ENCODE assay signal across 1 cellular context in the genomic region with DNA sequence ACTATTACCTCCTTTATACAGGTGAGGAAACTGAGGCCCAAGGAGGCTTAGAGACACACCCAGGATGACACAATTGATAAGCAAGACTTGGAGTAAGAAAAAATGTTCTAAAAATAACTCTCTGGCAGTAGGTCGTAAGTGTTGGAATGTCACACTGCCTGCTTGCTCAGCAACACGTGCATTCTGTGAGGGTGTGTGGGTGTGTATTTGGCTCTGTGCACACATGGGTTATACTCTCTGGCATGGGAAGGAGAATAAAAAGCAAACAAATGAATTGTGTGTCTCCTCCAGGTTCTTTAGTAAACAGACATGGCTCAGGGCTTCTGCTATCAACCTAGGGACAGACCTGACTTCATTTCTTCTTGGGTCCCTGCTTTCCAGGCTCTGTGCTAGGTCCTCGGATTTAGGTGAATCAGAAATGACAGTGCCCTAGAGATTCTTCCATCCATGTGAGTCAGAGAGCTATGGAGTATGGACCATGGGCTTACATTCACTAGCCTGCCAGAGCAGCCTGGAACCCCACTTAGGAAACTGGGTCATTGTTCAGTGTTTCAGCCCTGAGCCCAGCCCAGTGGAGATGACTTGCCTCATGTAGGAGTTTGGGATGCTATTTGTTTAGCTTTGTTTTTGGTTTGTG.
TF ChIP-seq lines count a peak whose summit lies in the region.

No MANE protein-coding gene starts in this region.

TF ChIP-seq in GM23338, 12 proteins besides CTCF, POLR2A, EP300 and RAD21 (continued from another document):
- TF ChIP-seq, protein P1, sequence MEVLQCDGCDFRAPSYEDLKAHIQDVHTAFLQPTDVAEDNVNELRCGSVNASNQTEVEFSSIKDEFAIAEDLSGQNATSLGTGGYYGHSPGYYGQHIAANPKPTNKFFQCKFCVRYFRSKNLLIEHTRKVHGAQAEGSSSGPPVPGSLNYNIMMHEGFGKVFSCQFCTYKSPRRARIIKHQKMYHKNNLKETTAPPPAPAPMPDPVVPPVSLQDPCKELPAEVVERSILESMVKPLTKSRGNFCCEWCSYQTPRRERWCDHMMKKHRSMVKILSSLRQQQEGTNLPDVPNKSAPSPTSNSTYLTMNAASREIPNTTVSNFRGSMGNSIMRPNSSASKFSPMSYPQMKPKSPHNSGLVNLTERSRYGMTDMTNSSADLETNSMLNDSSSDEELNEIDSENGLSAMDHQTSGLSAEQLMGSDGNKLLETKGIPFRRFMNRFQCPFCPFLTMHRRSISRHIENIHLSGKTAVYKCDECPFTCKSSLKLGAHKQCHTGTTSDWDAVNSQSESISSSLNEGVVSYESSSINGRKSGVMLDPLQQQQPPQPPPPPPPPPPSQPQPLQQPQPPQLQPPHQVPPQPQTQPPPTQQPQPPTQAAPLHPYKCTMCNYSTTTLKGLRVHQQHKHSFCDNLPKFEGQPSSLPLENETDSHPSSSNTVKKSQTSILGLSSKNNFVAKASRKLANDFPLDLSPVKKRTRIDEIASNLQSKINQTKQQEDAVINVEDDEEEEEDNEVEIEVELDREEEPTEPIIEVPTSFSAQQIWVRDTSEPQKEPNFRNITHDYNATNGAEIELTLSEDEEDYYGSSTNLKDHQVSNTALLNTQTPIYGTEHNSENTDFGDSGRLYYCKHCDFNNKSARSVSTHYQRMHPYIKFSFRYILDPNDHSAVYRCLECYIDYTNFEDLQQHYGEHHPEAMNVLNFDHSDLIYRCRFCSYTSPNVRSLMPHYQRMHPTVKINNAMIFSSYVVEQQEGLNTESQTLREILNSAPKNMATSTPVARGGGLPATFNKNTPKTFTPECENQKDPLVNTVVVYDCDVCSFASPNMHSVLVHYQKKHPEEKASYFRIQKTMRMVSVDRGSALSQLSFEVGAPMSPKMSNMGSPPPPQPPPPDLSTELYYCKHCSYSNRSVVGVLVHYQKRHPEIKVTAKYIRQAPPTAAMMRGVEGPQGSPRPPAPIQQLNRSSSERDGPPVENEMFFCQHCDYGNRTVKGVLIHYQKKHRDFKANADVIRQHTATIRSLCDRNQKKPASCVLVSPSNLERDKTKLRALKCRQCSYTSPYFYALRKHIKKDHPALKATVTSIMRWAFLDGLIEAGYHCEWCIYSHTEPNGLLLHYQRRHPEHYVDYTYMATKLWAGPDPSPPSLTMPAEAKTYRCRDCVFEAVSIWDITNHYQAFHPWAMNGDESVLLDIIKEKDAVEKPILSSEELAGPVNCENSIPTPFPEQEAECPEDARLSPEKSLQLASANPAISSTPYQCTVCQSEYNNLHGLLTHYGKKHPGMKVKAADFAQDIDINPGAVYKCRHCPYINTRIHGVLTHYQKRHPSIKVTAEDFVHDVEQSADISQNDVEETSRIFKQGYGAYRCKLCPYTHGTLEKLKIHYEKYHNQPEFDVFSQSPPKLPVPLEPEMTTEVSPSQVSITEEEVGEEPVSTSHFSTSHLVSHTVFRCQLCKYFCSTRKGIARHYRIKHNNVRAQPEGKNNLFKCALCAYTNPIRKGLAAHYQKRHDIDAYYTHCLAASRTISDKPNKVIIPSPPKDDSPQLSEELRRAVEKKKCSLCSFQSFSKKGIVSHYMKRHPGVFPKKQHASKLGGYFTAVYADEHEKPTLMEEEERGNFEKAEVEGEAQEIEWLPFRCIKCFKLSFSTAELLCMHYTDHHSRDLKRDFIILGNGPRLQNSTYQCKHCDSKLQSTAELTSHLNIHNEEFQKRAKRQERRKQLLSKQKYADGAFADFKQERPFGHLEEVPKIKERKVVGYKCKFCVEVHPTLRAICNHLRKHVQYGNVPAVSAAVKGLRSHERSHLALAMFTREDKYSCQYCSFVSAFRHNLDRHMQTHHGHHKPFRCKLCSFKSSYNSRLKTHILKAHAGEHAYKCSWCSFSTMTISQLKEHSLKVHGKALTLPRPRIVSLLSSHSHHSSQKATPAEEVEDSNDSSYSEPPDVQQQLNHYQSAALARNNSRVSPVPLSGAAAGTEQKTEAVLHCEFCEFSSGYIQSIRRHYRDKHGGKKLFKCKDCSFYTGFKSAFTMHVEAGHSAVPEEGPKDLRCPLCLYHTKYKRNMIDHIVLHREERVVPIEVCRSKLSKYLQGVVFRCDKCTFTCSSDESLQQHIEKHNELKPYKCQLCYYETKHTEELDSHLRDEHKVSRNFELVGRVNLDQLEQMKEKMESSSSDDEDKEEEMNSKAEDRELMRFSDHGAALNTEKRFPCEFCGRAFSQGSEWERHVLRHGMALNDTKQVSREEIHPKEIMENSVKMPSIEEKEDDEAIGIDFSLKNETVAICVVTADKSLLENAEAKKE (CRISPR knock-in tag; IDR thresholded peaks at IDR 0.05) = no peak
- TF ChIP-seq POLR2AphosphoS5 (IDR thresholded peaks at IDR 0.05; ENCODE audit: low read depth) (no peak), ZNF114 (CRISPR knock-in tag; IDR thresholded peaks at IDR 0.05) (no peak), CREB1 (CRISPR knock-in tag; IDR thresholded peaks at IDR 0.05; ENCODE audit: low read depth) (no peak), ZNF331 (CRISPR knock-in tag; IDR thresholded peaks at IDR 0.05; ENCODE audit: low read depth) (no peak), JUNB (IDR thresholded peaks at IDR 0.05; ENCODE audit: unreplicated experiment) (no peak), EZH2 (IDR thresholded peaks at IDR 0.05; ENCODE audit: low read depth, unreplicated experiment) (no peak), REST (IDR thresholded peaks at IDR 0.05; ENCODE audit: unreplicated experiment) (no peak), STAT1 (IDR thresholded peaks at IDR 0.05; ENCODE audit: unreplicated experiment) (no peak)
- TF ChIP-seq, protein P2, sequence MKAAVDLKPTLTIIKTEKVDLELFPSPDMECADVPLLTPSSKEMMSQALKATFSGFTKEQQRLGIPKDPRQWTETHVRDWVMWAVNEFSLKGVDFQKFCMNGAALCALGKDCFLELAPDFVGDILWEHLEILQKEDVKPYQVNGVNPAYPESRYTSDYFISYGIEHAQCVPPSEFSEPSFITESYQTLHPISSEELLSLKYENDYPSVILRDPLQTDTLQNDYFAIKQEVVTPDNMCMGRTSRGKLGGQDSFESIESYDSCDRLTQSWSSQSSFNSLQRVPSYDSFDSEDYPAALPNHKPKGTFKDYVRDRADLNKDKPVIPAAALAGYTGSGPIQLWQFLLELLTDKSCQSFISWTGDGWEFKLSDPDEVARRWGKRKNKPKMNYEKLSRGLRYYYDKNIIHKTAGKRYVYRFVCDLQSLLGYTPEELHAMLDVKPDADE (IDR thresholded peaks at IDR 0.05) = no peak
